In the genomic region with DNA sequence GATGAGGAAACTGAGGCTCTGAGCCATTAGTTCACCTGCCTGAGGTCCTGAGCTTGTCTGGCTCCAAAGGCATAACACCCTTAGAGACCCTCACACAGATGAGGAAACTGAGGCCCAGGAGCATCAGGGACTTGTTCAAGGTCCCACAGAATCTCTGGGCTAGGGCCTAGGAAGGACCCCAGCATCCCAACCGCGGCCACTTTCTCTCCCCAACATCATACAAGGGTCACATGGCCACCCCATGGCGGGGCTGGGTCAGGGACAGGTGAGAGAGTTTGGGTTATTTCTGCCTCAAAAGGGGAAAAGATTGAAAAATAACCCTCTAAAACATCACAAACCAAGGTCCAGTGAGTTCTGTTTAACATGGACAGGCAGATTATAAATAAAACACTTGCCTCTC, we compare ENCODE assay signal across 38 cellular contexts. TPM values are rescaled to one million over a fixed set of nuclear protein-coding genes. Genes with fewer than 3 reads are reported as not detected.
"Had no signal": no experiment of that assay in that cellular context is flagged by ENCODE, and none has a peak within 500 bp of the region (broad histone marks: within the 10 kb centered on the region; RNA-seq: fewer than 3 reads in every experiment).

No MANE protein-coding gene starts in this region.

- ATAC-seq: activated CD8-positive, alpha-beta T cell treated with anti-CD3 and anti-CD28 coated beads for 36 hours; activated naive CD4-positive, alpha-beta T cell treated with anti-CD3 and anti-CD28 coated beads, Interleukin-2, amount 50 U/mL, for 72 hours; activated T-cell treated with anti-CD3 and anti-CD28 coated beads, Interleukin-2, amount 50 U/mL, for 4 hours; activated T-cell treated with anti-CD3 and anti-CD28 coated beads, Interleukin-2, amount 50 U/mL, for 72 hours; activated T-helper 17 cell treated with anti-CD3 and anti-CD28 coated beads, Interleukin-2, amount 50 U/mL, for 72 hours; body of pancreas; T-cell; T-helper 17 cell had no signal

- H3K4me3 ChIP-seq: adrenal gland, body of pancreas, breast epithelium, cardiac muscle cell had no signal

- H3K36me3 ChIP-seq: adrenal gland, brain microvascular endothelial cell, breast epithelium, cardiac muscle cell had no signal

- H3K27ac ChIP-seq: adrenal gland, body of pancreas, brain microvascular endothelial cell, breast epithelium, VCaP had no signal

- FAIRE-seq: astrocyte, TTC549 had no signal

- DNase-seq: activated B cell treated with CpG ODN at 0.5 μM for 24 hours; activated CD4-positive, alpha-beta memory T cell treated with anti-CD3 and anti-CD28 coated beads for 36 hours; activated CD4-positive, alpha-beta T cell treated with anti-CD3 and anti-CD28 coated beads for 4 hours; activated CD4-positive, alpha-beta T cell treated with anti-CD3 and anti-CD28 coated beads, Interleukin-2, amount 10 ng/mL, durations not matched to agents 24 days and 14 days; activated CD4-positive, alpha-beta T cell treated with anti-CD3 and anti-CD28 coated beads, Interleukin-2, amount 50 U/mL, for 1 hour; activated CD4-positive, alpha-beta T cell treated with anti-CD3 and anti-CD28 coated beads, Interleukin-2, amount 50 U/mL, for 4 hours; activated CD4-positive, CD25-positive, alpha-beta regulatory T cell treated with anti-CD3 and anti-CD28 coated beads, Interleukin-2, amount 50 U/mL, for 72 hours; activated CD8-positive, alpha-beta memory T cell treated with anti-CD3 and anti-CD28 coated beads, Interleukin-2, amount 50 U/mL, for 4 hours; activated CD8-positive, alpha-beta T cell treated with anti-CD3 and anti-CD28 coated beads for 36 hours; activated effector memory CD4-positive, alpha-beta T cell treated with anti-CD3 and anti-CD28 coated beads, Interleukin-2, amount 50 U/mL, for 16 hours; activated gamma-delta T cell treated with Interleukin-2 at 50 U/mL for 16 hours; activated naive CD4-positive, alpha-beta T cell; activated naive CD4-positive, alpha-beta T cell treated with anti-CD3 and anti-CD28 coated beads for 36 hours; activated naive CD4-positive, alpha-beta T cell treated with anti-CD3 and anti-CD28 coated beads, Interleukin-2, amount 50 U/mL, for 16 hours; activated naive CD8-positive, alpha-beta T cell treated with anti-CD3 and anti-CD28 coated beads for 36 hours; activated T-cell treated with anti-CD3 and anti-CD28 coated beads for 4 hours; activated T-cell treated with anti-CD3 and anti-CD28 coated beads, Interleukin-2, amount 50 U/mL, for 1 hour; activated T-cell treated with anti-CD3 and anti-CD28 coated beads, Interleukin-2, amount 50 U/mL, for 4 hours; activated T-cell treated with anti-CD3 and anti-CD28 coated beads, Interleukin-2, amount 50 U/mL, for 72 hours; adrenal gland; amniotic stem cell; aorta; body of pancreas; brain microvascular endothelial cell; central memory CD4-positive, alpha-beta T cell; T-cell; T-helper 17 cell had no signal

- H3K27me3 ChIP-seq: adrenal gland, body of pancreas, breast epithelium, cardiac muscle cell had no signal

- H3K9me3 ChIP-seq: adrenal gland, body of pancreas, breast epithelium had no signal

- H3K4me1 ChIP-seq: adrenal gland, body of pancreas, breast epithelium had no signal

RNA-seq across cellular contexts. Expression of gene LINGO1, which starts 6.7 kb away (rescaled TPM):
- total RNA-seq: activated B cell treated with CpG ODN at 0.5 μM for 24 hours; activated CD4-positive, alpha-beta memory T cell treated with anti-CD3 and anti-CD28 coated beads for 36 hours; activated CD4-positive, alpha-beta T cell treated with anti-CD3 and anti-CD28 coated beads, Interleukin-2, amount 10 ng/mL, durations not matched to agents 24 days and 14 days; activated CD8-positive, alpha-beta memory T cell treated with anti-CD3 and anti-CD28 coated beads for 36 hours; activated CD8-positive, alpha-beta T cell treated with anti-CD3 and anti-CD28 coated beads for 36 hours; activated naive CD4-positive, alpha-beta T cell treated with anti-CD3 and anti-CD28 coated beads for 36 hours; activated naive CD4-positive, alpha-beta T cell treated with anti-CD3 and anti-CD28 coated beads, Interleukin-2, amount 50 U/mL, for 72 hours; activated naive CD8-positive, alpha-beta T cell treated with anti-CD3 and anti-CD28 coated beads for 36 hours; activated T-cell treated with anti-CD3 and anti-CD28 coated beads, Interleukin-2, amount 50 U/mL, for 4 hours; activated T-helper 1 cell treated with anti-CD3 and anti-CD28 coated beads, Interleukin-12 subunit alpha, Interleukin-12 subunit beta, Interleukin-2, Interleukin-4 antibody, amounts not matched to agents 30 ng/mL and 10 ng/mL and 1 ng/mL, durations not matched to agents 14 hours and 24 hours and 36 hours; activated T-helper 17 cell treated with anti-CD3 and anti-CD28 coated beads, Interleukin-2, amount 50 U/mL, for 72 hours; T-helper 1 cell treated with Interleukin-12 subunit alpha and Interleukin-12 subunit beta and Interleukin-4 antibody, amounts not matched to agents 30 ng/mL and 1 ng/mL, for 36 hours; T-helper 17 cell; T-helper 2 cell treated with Interferon-gamma antibody and Interleukin-4, amounts not matched to agents 100 ng/mL and 5 ng/mL, for 36 hours had no signal
